ENCODE assay signal across 1 cellular context in genomic region chr7:27245798-27246691, GRCh38.
TF ChIP-seq lines count a peak whose summit lies in the region.

No MANE protein-coding gene starts in this region.

TF ChIP-seq in K562, 482 proteins besides CTCF, POLR2A, EP300 and RAD21 (continued from another document):
- TF ChIP-seq ETV5 (CRISPR knock-in tag; IDR thresholded peaks at IDR 0.05; ENCODE audit: low read depth) (no peak), GABPA (tag; conservative IDR thresholded peaks at IDR 0.05; ENCODE audit: low read depth) (no peak), ZNF280B (CRISPR knock-in tag; IDR thresholded peaks at IDR 0.05) (no peak), ZNF766 (CRISPR knock-in tag; conservative IDR thresholded peaks at IDR 0.05) (no peak), ZNF316 (IDR thresholded peaks at IDR 0.05) (no peak), ZNF407 (IDR thresholded peaks at IDR 0.05; ENCODE audit: low read depth) (no peak), BDP1 (IDR thresholded peaks at IDR 0.05; ENCODE audit: insufficient read depth, insufficient read length) (no peak), ZNF778 (CRISPR knock-in tag; IDR thresholded peaks at IDR 0.05) (no peak), PRDM10 (IDR thresholded peaks at IDR 0.05; ENCODE audit: partially characterized antibody) (no peak), ZNF699 (CRISPR knock-in tag; IDR thresholded peaks at IDR 0.05; ENCODE audit: insufficient replicate concordance) (no peak), ZNF143 (CRISPR knock-in tag; IDR thresholded peaks at IDR 0.05) (no peak), SNRNP70 (optimal IDR thresholded peaks at IDR 0.05; ENCODE audit: low read depth, low read length) (no peak), CXXC5 (CRISPR knock-in tag; IDR thresholded peaks at IDR 0.05) (no peak), STAT6 (CRISPR knock-in tag; IDR thresholded peaks at IDR 0.05) (no peak), TEAD2 (tag; IDR thresholded peaks at IDR 0.05) (no peak), ZNF134 (CRISPR knock-in tag; conservative IDR thresholded peaks at IDR 0.05) (no peak), ZNF324 (CRISPR knock-in tag; IDR thresholded peaks at IDR 0.05) (no peak)
